ENCODE assay signal across 21 cellular contexts in the genomic region with DNA sequence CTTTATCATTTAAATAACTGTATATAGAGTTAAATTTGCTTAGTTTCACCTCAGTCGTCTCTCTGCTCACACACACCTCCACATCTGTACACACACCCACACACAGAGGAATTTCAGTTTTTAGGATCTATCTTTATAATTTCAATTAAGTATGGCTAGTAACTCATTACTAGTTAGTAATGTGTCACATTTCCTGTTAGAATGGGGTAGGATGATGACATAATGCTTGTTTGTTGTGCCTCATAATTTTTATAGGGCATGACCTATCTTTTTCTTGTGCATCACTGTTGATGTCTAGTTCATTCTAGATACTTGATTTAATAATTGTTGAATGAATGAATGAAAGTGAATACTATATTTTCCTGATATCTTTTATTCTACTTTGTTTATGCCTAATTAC.
A peak's percentile ranks its signal among the peaks of the same experiment; 100 is the strongest.
DNase-seq lines count a peak whose midpoint lies in the region; ATAC-seq, FAIRE-seq and TF ChIP-seq lines count a peak whose summit lies in the region.
"Had no signal": no experiment of that assay in that cellular context is flagged by ENCODE, and none has a peak within 500 bp of the region (broad histone marks: within the 10 kb centered on the region; RNA-seq: fewer than 3 reads in every experiment).

No MANE protein-coding gene starts in this region.

- H3K27ac ChIP-seq in GM23338 (ENCODE audit: low read depth), result no peak overlapping the region
- H3K27ac ChIP-seq in WERI-Rb-1, result no peak overlapping the region
- H3K27ac ChIP-seq: C4-2B, Peyer's patch, sigmoid colon, suprapubic skin had no signal

- H3K27me3 ChIP-seq in GM23338 (ENCODE audit: insufficient read depth) (no peaks in the 10 kb centered on the region), bronchial epithelial cell (ENCODE audit: control insufficient read depth, insufficient read depth, low read length) (no peaks in the 10 kb centered on the region), WERI-Rb-1 (ENCODE audit: insufficient read depth, low read depth, severe bottlenecking) (no peaks in the 10 kb centered on the region)
- H3K27me3 ChIP-seq: Peyer's patch, sigmoid colon, suprapubic skin had no signal

- TF ChIP-seq CTCF in GM23338 (conservative IDR thresholded peaks at IDR 0.05; ENCODE audit: low read depth in 2 of 2) (no peak), bronchial epithelial cell (IDR thresholded peaks at IDR 0.05; ENCODE audit: insufficient read depth, low read length, severe bottlenecking) (no peak), lower leg skin (IDR thresholded peaks at IDR 0.05) (no peak), WERI-Rb-1 (IDR thresholded peaks at IDR 0.05; ENCODE audit: low read depth, low read length) (no peak)

- TF ChIP-seq POLR2A in lower leg skin (IDR thresholded peaks at IDR 0.05), result no peak

- FAIRE-seq in bronchial epithelial cell (lab: Jason Lieb, UNC), result no peak
- FAIRE-seq: H54, urothelium cell line had no signal

- no peaks in the 10 kb centered on the region for H3F3A ChIP-seq in GM23338 (replicated peaks; ENCODE audit: low read depth)

- peaks cover 8% of the 10 kb centered on the region for H3K4me1 Mint-ChIP-seq in activated naive CD4-positive, alpha-beta T cell treated with anti-CD3 and anti-CD28 coated beads, Interleukin-2, amount 50 U/mL, for 24 hours
- peaks cover 3% of the 10 kb centered on the region for H3K4me1 Mint-ChIP-seq in activated naive CD4-positive, alpha-beta T cell treated with anti-CD3 and anti-CD28 coated beads, Interleukin-2, amount 10 ng/mL, durations not matched to agents 7 days and 5 days
- no peaks in the 10 kb centered on the region for H3K4me1 Mint-ChIP-seq in GM23338
- peaks cover 7% of the 10 kb centered on the region for H3K4me1 Mint-ChIP-seq in stimulated activated effector memory CD8-positive, alpha-beta T cell treated with anti-CD3 and anti-CD28 coated beads, Interleukin-12 subunit alpha, Interleukin-12 subunit beta, amount 100 ng/mL, for 72 hours

- H3K9me3 Mint-ChIP-seq in activated naive CD4-positive, alpha-beta T cell treated with anti-CD3 and anti-CD28 coated beads, Interleukin-2, amount 50 U/mL, for 24 hours, result no peaks in the 10 kb centered on the region
- H3K9me3 Mint-ChIP-seq in activated naive CD4-positive, alpha-beta T cell treated with anti-CD3 and anti-CD28 coated beads, Interleukin-2, amount 10 ng/mL, durations not matched to agents 7 days and 5 days, result no peaks in the 10 kb centered on the region
- no peaks in the 10 kb centered on the region for H3K9me3 Mint-ChIP-seq in GM23338
- no peaks in the 10 kb centered on the region for H3K9me3 Mint-ChIP-seq in stimulated activated effector memory CD8-positive, alpha-beta T cell treated with anti-CD3 and anti-CD28 coated beads, Interleukin-12 subunit alpha, Interleukin-12 subunit beta, amount 100 ng/mL, for 72 hours
- H3K9me3 Mint-ChIP-seq: T-helper 1 cell treated with Interleukin-12 subunit alpha and Interleukin-12 subunit beta and Interleukin-4 antibody, amounts not matched to agents 30 μg/mL and 1 μg/mL, for 36 hours had no signal

- no peak overlapping the region for H3K4me3 Mint-ChIP-seq in activated naive CD4-positive, alpha-beta T cell treated with anti-CD3 and anti-CD28 coated beads, Interleukin-2, amount 50 U/mL, for 24 hours
- H3K4me3 Mint-ChIP-seq in activated naive CD4-positive, alpha-beta T cell treated with anti-CD3 and anti-CD28 coated beads, Interleukin-2, amount 10 ng/mL, durations not matched to agents 7 days and 5 days, result no peak overlapping the region
- no peak overlapping the region for H3K4me3 Mint-ChIP-seq in GM23338
- no peak overlapping the region for H3K4me3 Mint-ChIP-seq in stimulated activated effector memory CD8-positive, alpha-beta T cell treated with anti-CD3 and anti-CD28 coated beads, Interleukin-12 subunit alpha, Interleukin-12 subunit beta, amount 100 ng/mL, for 72 hours
- H3K4me3 Mint-ChIP-seq: T-helper 1 cell treated with Interleukin-12 subunit alpha and Interleukin-12 subunit beta and Interleukin-4 antibody, amounts not matched to agents 30 μg/mL and 1 μg/mL, for 36 hours had no signal

- peak overlapping the region; percentile 36 for H3K27ac Mint-ChIP-seq in activated naive CD4-positive, alpha-beta T cell treated with anti-CD3 and anti-CD28 coated beads, Interleukin-2, amount 50 U/mL, for 24 hours
- H3K27ac Mint-ChIP-seq in activated naive CD4-positive, alpha-beta T cell treated with anti-CD3 and anti-CD28 coated beads, Interleukin-2, amount 10 ng/mL, durations not matched to agents 7 days and 5 days, result no peak overlapping the region
- H3K27ac Mint-ChIP-seq in GM23338, result peak overlapping the region; percentile 24
- peak overlapping the region; percentile 26 for H3K27ac Mint-ChIP-seq in stimulated activated effector memory CD8-positive, alpha-beta T cell treated with anti-CD3 and anti-CD28 coated beads, Interleukin-12 subunit alpha, Interleukin-12 subunit beta, amount 100 ng/mL, for 72 hours
- H3K27ac Mint-ChIP-seq: T-helper 1 cell treated with Interleukin-12 subunit alpha and Interleukin-12 subunit beta and Interleukin-4 antibody, amounts not matched to agents 30 μg/mL and 1 μg/mL, for 36 hours had no signal

- CTCF ChIA-PET in activated naive CD4-positive, alpha-beta T cell treated with anti-CD3 and anti-CD28 coated beads, Interleukin-2, amount 10 ng/mL, durations not matched to agents 7 days and 5 days (lab: Charles Lee), result no interaction called here

- no peaks in the 10 kb centered on the region for H3K9me2 ChIP-seq in GM23338 (ENCODE audit: insufficient read depth)

- no peaks in the 10 kb centered on the region for H3K27me3 Mint-ChIP-seq in activated naive CD4-positive, alpha-beta T cell treated with anti-CD3 and anti-CD28 coated beads, Interleukin-2, amount 50 U/mL, for 24 hours
- no peaks in the 10 kb centered on the region for H3K27me3 Mint-ChIP-seq in activated naive CD4-positive, alpha-beta T cell treated with anti-CD3 and anti-CD28 coated beads, Interleukin-2, amount 10 ng/mL, durations not matched to agents 7 days and 5 days
- H3K27me3 Mint-ChIP-seq in GM23338 (ENCODE audit: insufficient read depth, low read depth, poor library complexity), result no peaks in the 10 kb centered on the region

- DNase-seq in activated naive CD4-positive, alpha-beta T cell treated with anti-CD3 and anti-CD28 coated beads, Interleukin-2, amount 10 ng/mL, durations not matched to agents 7 days and 5 days, result no peak
- DNase-seq in GM23338 (ENCODE audit: low spot score), result no peak
- peak; percentile 61 for DNase-seq in bronchial epithelial cell (ENCODE audit: low read depth)
- no peak for DNase-seq in stimulated activated effector memory CD8-positive, alpha-beta T cell treated with anti-CD3 and anti-CD28 coated beads, Interleukin-12 subunit alpha, Interleukin-12 subunit beta, amount 100 ng/mL, for 72 hours (ENCODE audit: low spot score in 2 of 2)
- no peak for DNase-seq in NCI-H82 treated with DMSO at 0.1 percent for 48 hours (lab: John Stamatoyannopoulos, UW; ENCODE audit: unreplicated experiment)
- DNase-seq in lower leg skin (ENCODE audit: low spot score in 2 of 2), result no peak
- DNase-seq in WERI-Rb-1, result no peak
- DNase-seq: activated CD8-positive, alpha-beta memory T cell treated with anti-CD3 and anti-CD28 coated beads, Interleukin-2, amount 50 U/mL, for 48 hours; anterior cingulate cortex; DMS153; left ventricle myocardium superior; NCI-H1417 treated with DMSO at 0.1 percent for 48 hours; NCI-H510A; Peyer's patch; sigmoid colon had no signal

- no peaks in the 10 kb centered on the region for H3K9me3 ChIP-seq in WERI-Rb-1 (ENCODE audit: severe bottlenecking)
- H3K9me3 ChIP-seq: Peyer's patch, sigmoid colon, suprapubic skin had no signal

- H3K4me1 ChIP-seq in GM23338 (ENCODE audit: insufficient read depth), result no peaks in the 10 kb centered on the region
- H3K4me1 ChIP-seq: Peyer's patch, suprapubic skin had no signal

- no peak overlapping the region for H2AFZ ChIP-seq in GM23338

- H3K4me2 ChIP-seq in GM23338, result no peak overlapping the region

- peaks cover 18% of the 10 kb centered on the region for H3K36me3 Mint-ChIP-seq in activated naive CD4-positive, alpha-beta T cell treated with anti-CD3 and anti-CD28 coated beads, Interleukin-2, amount 50 U/mL, for 24 hours
- peaks cover 10% of the 10 kb centered on the region for H3K36me3 Mint-ChIP-seq in activated naive CD4-positive, alpha-beta T cell treated with anti-CD3 and anti-CD28 coated beads, Interleukin-2, amount 10 ng/mL, durations not matched to agents 7 days and 5 days
- no peaks in the 10 kb centered on the region for H3K36me3 Mint-ChIP-seq in GM23338 (ENCODE audit: low read depth)
- H3K36me3 Mint-ChIP-seq in stimulated activated effector memory CD8-positive, alpha-beta T cell treated with anti-CD3 and anti-CD28 coated beads, Interleukin-12 subunit alpha, Interleukin-12 subunit beta, amount 100 ng/mL, for 72 hours, result peaks cover 45% of the 10 kb centered on the region

- no peak for ATAC-seq in GM23338
- ATAC-seq in stimulated activated effector memory CD8-positive, alpha-beta T cell treated with anti-CD3 and anti-CD28 coated beads, Interleukin-12 subunit alpha, Interleukin-12 subunit beta, amount 100 ng/mL, for 72 hours, result peak; percentile 80
- ATAC-seq: left ventricle myocardium superior had no signal

- no peaks in the 10 kb centered on the region for H3K79me2 ChIP-seq in GM23338 (replicated peaks; ENCODE audit: insufficient read depth)

- WGBS in lower leg skin, 2 donors, result 82 to 84% methylated on average over 1 of the region's 1 CpG

- H3K4me3 ChIP-seq in GM23338 (no peak overlapping the region), bronchial epithelial cell (ENCODE audit: low read depth, low read length) (no peak overlapping the region), lower leg skin (ENCODE audit: low read depth, poor library complexity, severe bottlenecking) (no peak overlapping the region), WERI-Rb-1 (ENCODE audit: low read depth, low read length) (no peak overlapping the region)
- H3K4me3 ChIP-seq: Peyer's patch, sigmoid colon, suprapubic skin had no signal

- no peaks in the 10 kb centered on the region for H3K36me3 ChIP-seq in GM23338 (ENCODE audit: insufficient read depth)
- no peaks in the 10 kb centered on the region for H3K36me3 ChIP-seq in bronchial epithelial cell (ENCODE audit: control insufficient read depth, insufficient read depth, low read length)
- H3K36me3 ChIP-seq in WERI-Rb-1, result peaks cover 16% of the 10 kb centered on the region
- H3K36me3 ChIP-seq: Peyer's patch, suprapubic skin had no signal

- intact Hi-C loops in lower leg skin (cut with DNase I; ENCODE audit: low total_unique reads), result no loop called here

- H4K20me1 ChIP-seq in GM23338 (replicated peaks; ENCODE audit: insufficient read depth), result no peaks in the 10 kb centered on the region

TF ChIP-seq in GM23338, 12 proteins besides CTCF, POLR2A, EP300 and RAD21:
- TF ChIP-seq ZNF331 (CRISPR knock-in tag; IDR thresholded peaks at IDR 0.05; ENCODE audit: low read depth) (no peak), NANOG (IDR thresholded peaks at IDR 0.05; ENCODE audit: borderline replicate concordance) (no peak), STAT1 (IDR thresholded peaks at IDR 0.05; ENCODE audit: unreplicated experiment) (no peak), ZNF114 (CRISPR knock-in tag; IDR thresholded peaks at IDR 0.05) (no peak), JUNB (IDR thresholded peaks at IDR 0.05; ENCODE audit: unreplicated experiment) (no peak), CREB1 (CRISPR knock-in tag; IDR thresholded peaks at IDR 0.05; ENCODE audit: low read depth) (no peak), EZH2phosphoT487 (IDR thresholded peaks at IDR 0.05; ENCODE audit: unreplicated experiment) (no peak), EZH2 (IDR thresholded peaks at IDR 0.05; ENCODE audit: low read depth, unreplicated experiment) (no peak)
TF ChIP-seq in GM23338: peak in this region for 0.
